Comparison of ENCODE assay signal across 27 cellular contexts in the genomic region with DNA sequence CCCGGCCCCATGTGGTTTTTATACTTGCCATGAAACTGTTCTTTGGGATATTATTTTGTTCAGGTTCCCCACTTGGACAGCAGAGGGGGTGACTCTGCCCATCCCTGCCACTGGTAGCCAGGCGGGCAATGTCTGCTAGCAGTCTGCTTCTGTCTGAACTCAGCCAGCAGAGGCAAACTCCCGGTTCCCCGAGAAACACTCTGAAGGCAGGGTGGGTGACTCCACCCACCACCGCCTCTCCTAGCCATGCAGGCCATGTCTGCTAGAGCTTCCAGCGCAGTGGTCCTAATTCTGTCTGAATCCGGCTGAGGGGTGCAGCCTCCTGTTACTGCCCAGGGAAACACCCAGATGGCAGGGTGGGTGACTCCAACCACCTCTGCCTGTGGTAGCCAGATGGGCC. TPM values are rescaled to one million over a fixed set of nuclear protein-coding genes. Genes with fewer than 3 reads are reported as not detected.
A peak's percentile ranks its signal among the peaks of the same experiment; 100 is the strongest.
DNase-seq lines count a peak whose midpoint lies in the region; ATAC-seq and TF ChIP-seq lines count a peak whose summit lies in the region.
"Had no signal": no experiment of that assay in that cellular context is flagged by ENCODE, and none has a peak within 500 bp of the region (broad histone marks: within the 10 kb centered on the region; RNA-seq: fewer than 3 reads in every experiment).

No MANE protein-coding gene starts in this region.

- no peak overlapping the region for H2AFZ ChIP-seq in H9 (ENCODE audit: low read length)
- H2AFZ ChIP-seq: GM23248 had no signal

- no peaks in the 10 kb centered on the region for H4K20me1 ChIP-seq in H9 (ENCODE audit: control insufficient read depth, insufficient read depth, insufficient read length)

- no peaks in the 10 kb centered on the region for H3K79me1 ChIP-seq in H9 (ENCODE audit: insufficient read depth, low read depth, low read length, poor library complexity, severe bottlenecking)

- no peak overlapping the region for H3K9ac ChIP-seq in H9 (ENCODE audit: extremely low read depth, insufficient read length, low read length)
- H3K9ac ChIP-seq: GM23248, KMS-11 had no signal

- H3K14ac ChIP-seq in H9 (ENCODE audit: insufficient read depth, low read length): no peak overlapping the region

- no peak overlapping the region for H2BK20ac ChIP-seq in H9 (ENCODE audit: low read depth, low read length, poor library complexity, severe bottlenecking)

- H3K79me2 ChIP-seq in H9 (ENCODE audit: insufficient read depth, low read length): no peaks in the 10 kb centered on the region

- H3K36me3 Mint-ChIP-seq in H9 (ENCODE audit: insufficient read depth in 1 of 3, low read depth in 3 of 3) (no peaks in the 10 kb centered on the region), WTC11 (no peaks in the 10 kb centered on the region)

- no peak overlapping the region for H3K4ac ChIP-seq in H9 (ENCODE audit: low read depth, low read length)

- no peak for TF ChIP-seq CTCF in H9 (conservative IDR thresholded peaks at IDR 0.05)
- no peak for TF ChIP-seq CTCF in WTC11 (IDR thresholded peaks at IDR 0.05)

- no peak overlapping the region for H4K8ac ChIP-seq in H9 (replicated peaks; ENCODE audit: insufficient read length, low read depth, low read length)

- no peaks in the 10 kb centered on the region for H3K27me3 ChIP-seq in H9 (ENCODE audit: insufficient read depth, low read length)
- H3K27me3 ChIP-seq: SJCRH30 had no signal

- no peak overlapping the region for H3K4me2 ChIP-seq in H9 (ENCODE audit: insufficient read depth, insufficient read length, low read length)
- H3K4me2 ChIP-seq: KMS-11 had no signal

- no peak overlapping the region for H3K23ac ChIP-seq in H9 (ENCODE audit: insufficient read length, low read depth, low read length)

- H3K4me3 Mint-ChIP-seq in H9 (no peak overlapping the region), WTC11 (no peak overlapping the region)
- H3K4me3 Mint-ChIP-seq: B cell; CD8-positive, alpha-beta T cell; IgD-negative memory B cell had no signal

- H3K23me2 ChIP-seq in H9 (ENCODE audit: insufficient read length, low read depth, low read length, poor library complexity, severe bottlenecking): no peaks in the 10 kb centered on the region

- no peak overlapping the region for H2BK120ac ChIP-seq in H9 (ENCODE audit: low read depth, low read length, poor library complexity, severe bottlenecking)

- CTCF ChIA-PET in WTC11 (lab: Charles Lee): no interaction called here

- no peak overlapping the region for H2BK12ac ChIP-seq in H9 (ENCODE audit: insufficient read length, low read depth, low read length)

- POLR2A ChIA-PET in WTC11 (lab: Charles Lee): no interaction called here

- H2BK15ac ChIP-seq in H9 (ENCODE audit: low read depth, low read length): no peak overlapping the region

- peaks cover 5% of the 10 kb centered on the region for H3K27me3 Mint-ChIP-seq in H9 (ENCODE audit: low read depth)
- H3K27me3 Mint-ChIP-seq in WTC11 (ENCODE audit: low read depth): peaks cover 3% of the 10 kb centered on the region; the same call in 1 of the 2 replicates
- H3K27me3 Mint-ChIP-seq: B cell, IgD-negative memory B cell had no signal

- DNase-seq in AG20443 (ENCODE audit: low spot score) (peak; percentile 3), H9 (peak; percentile 65), WTC11 (ENCODE audit: low spot score) (no peak), islet precursor cell (peak; percentile 54), A172 (ENCODE audit: low spot score) (no peak), NAMALWA (ENCODE audit: low spot score) (no peak), globus pallidus (ENCODE audit: low spot score) (no peak)
- DNase-seq: Caco-2; CD8-positive, alpha-beta T cell; DMS79 treated with DMSO at 0.1 percent for 48 hours; GF-D8; GM23248; NCI-H1105; NCI-H1436 treated with DMSO at 0.1 percent for 48 hours; NCI-H187 treated with DMSO at 0.1 percent for 48 hours; NCI-H2171 treated with DMSO at 0.1 percent for 48 hours; NCI-H345; NCI-H510A treated with DMSO at 0.1 percent for 48 hours; SJCRH30 had no signal

- H2AK5ac ChIP-seq in H9 (ENCODE audit: insufficient read length, low read length): no peak overlapping the region

- no peaks in the 10 kb centered on the region for H3K4me1 ChIP-seq in H9 (ENCODE audit: insufficient read depth, low read length)
- H3K4me1 ChIP-seq: Caco-2, HAP-1, SJCRH30 had no signal

- H2BK5ac ChIP-seq in H9 (ENCODE audit: insufficient read length, low read length): no peak overlapping the region

- H3K9me3 Mint-ChIP-seq in H9 (no peaks in the 10 kb centered on the region), WTC11 (no peaks in the 10 kb centered on the region)
- H3K9me3 Mint-ChIP-seq: IgD-negative memory B cell had no signal

- no peaks in the 10 kb centered on the region for H3K9me3 ChIP-seq in H9 (ENCODE audit: control insufficient read depth, low read depth, low read length)
- H3K9me3 ChIP-seq: Caco-2, HAP-1, SJCRH30 had no signal

- no peak overlapping the region for H3K27ac ChIP-seq in H9 (ENCODE audit: insufficient read length, low read depth, low read length)
- H3K27ac ChIP-seq: C4-2B, GM23248, KMS-11, SJCRH30 had no signal

- WGBS in H9 (ENCODE audit: extremely low coverage, insufficient read length, low lambda C conversion rate): no CpG with 5 or more reads among the region's 7 CpGs

- no peak overlapping the region for H3T11ph ChIP-seq in H9 (ENCODE audit: low read length)

- H3K27ac Mint-ChIP-seq in H9: no peak overlapping the region
- no peak overlapping the region for H3K27ac Mint-ChIP-seq in WTC11
- H3K27ac Mint-ChIP-seq: B cell, IgD-negative memory B cell had no signal

- H3K56ac ChIP-seq in H9 (ENCODE audit: insufficient read length, low read depth, low read length): no peak overlapping the region

- H3K4me1 Mint-ChIP-seq in H9 (no peaks in the 10 kb centered on the region), WTC11 (no peaks in the 10 kb centered on the region)
- H3K4me1 Mint-ChIP-seq: B cell had no signal

- H4K5ac ChIP-seq in H9 (ENCODE audit: insufficient read length, low read depth, low read length): no peak overlapping the region

- peak; percentile 71 for ATAC-seq in WTC11
- no peak for ATAC-seq in GM19351 (IDR thresholded peaks at IDR 0.05; ENCODE audit: unreplicated experiment)
- ATAC-seq: CD8-positive, alpha-beta T cell; Right ventricle myocardium inferior; SK-N-SH treated with all-trans-retinoic acid at 6 μM for 48 hours had no signal

- no peak overlapping the region for H4K91ac ChIP-seq in H9 (ENCODE audit: insufficient read length, low read depth, low read length)

- H3K18ac ChIP-seq in H9 (ENCODE audit: insufficient read length, low read depth, low read length): no peak overlapping the region

TF ChIP-seq in WTC11, 78 proteins besides CTCF, POLR2A, EP300 and RAD21:
- TF ChIP-seq, protein P1, sequence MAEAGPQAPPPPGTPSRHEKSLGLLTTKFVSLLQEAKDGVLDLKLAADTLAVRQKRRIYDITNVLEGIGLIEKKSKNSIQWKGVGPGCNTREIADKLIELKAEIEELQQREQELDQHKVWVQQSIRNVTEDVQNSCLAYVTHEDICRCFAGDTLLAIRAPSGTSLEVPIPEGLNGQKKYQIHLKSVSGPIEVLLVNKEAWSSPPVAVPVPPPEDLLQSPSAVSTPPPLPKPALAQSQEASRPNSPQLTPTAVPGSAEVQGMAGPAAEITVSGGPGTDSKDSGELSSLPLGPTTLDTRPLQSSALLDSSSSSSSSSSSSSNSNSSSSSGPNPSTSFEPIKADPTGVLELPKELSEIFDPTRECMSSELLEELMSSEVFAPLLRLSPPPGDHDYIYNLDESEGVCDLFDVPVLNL (CRISPR knock-in tag; IDR thresholded peaks at IDR 0.05; ENCODE audit: borderline replicate concordance, low read depth): no peak
- TF ChIP-seq, protein P2, sequence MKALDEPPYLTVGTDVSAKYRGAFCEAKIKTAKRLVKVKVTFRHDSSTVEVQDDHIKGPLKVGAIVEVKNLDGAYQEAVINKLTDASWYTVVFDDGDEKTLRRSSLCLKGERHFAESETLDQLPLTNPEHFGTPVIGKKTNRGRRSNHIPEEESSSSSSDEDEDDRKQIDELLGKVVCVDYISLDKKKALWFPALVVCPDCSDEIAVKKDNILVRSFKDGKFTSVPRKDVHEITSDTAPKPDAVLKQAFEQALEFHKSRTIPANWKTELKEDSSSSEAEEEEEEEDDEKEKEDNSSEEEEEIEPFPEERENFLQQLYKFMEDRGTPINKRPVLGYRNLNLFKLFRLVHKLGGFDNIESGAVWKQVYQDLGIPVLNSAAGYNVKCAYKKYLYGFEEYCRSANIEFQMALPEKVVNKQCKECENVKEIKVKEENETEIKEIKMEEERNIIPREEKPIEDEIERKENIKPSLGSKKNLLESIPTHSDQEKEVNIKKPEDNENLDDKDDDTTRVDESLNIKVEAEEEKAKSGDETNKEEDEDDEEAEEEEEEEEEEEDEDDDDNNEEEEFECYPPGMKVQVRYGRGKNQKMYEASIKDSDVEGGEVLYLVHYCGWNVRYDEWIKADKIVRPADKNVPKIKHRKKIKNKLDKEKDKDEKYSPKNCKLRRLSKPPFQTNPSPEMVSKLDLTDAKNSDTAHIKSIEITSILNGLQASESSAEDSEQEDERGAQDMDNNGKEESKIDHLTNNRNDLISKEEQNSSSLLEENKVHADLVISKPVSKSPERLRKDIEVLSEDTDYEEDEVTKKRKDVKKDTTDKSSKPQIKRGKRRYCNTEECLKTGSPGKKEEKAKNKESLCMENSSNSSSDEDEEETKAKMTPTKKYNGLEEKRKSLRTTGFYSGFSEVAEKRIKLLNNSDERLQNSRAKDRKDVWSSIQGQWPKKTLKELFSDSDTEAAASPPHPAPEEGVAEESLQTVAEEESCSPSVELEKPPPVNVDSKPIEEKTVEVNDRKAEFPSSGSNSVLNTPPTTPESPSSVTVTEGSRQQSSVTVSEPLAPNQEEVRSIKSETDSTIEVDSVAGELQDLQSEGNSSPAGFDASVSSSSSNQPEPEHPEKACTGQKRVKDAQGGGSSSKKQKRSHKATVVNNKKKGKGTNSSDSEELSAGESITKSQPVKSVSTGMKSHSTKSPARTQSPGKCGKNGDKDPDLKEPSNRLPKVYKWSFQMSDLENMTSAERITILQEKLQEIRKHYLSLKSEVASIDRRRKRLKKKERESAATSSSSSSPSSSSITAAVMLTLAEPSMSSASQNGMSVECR (CRISPR knock-in tag; IDR thresholded peaks at IDR 0.05; ENCODE audit: borderline replicate concordance): no peak
- TF ChIP-seq SOX15 (CRISPR knock-in tag; IDR thresholded peaks at IDR 0.05) (no peak), ZNF396 (CRISPR knock-in tag; IDR thresholded peaks at IDR 0.05; ENCODE audit: borderline replicate concordance) (no peak), OVOL2 (CRISPR knock-in tag; IDR thresholded peaks at IDR 0.05; ENCODE audit: borderline replicate concordance) (no peak)
- TF ChIP-seq, protein P3, sequence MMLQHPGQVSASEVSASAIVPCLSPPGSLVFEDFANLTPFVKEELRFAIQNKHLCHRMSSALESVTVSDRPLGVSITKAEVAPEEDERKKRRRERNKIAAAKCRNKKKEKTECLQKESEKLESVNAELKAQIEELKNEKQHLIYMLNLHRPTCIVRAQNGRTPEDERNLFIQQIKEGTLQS (CRISPR knock-in tag; conservative IDR thresholded peaks at IDR 0.05): no peak

RNA-seq across cellular contexts. Expression of a gene that starts 22.6 kb away (rescaled TPM):
- total RNA-seq in H9 (2021) (11.0 and 12.1 TPM in 2 replicates), WTC11 (2021) (16.6 to 17.9 TPM (median 17.6 TPM) in 3 replicates)
- 40.7 and 45.2 TPM in 2 replicates for total RNA-seq in A172 (2014; rRNA removed; shearing (Covaris generic))

Comparison
In these comparisons a context has a peak if more than half of its experiments do, and no peak if none do; other contexts are left out.
1. DNase-seq: peak in AG20443 (single experiment), H9 (single experiment) and islet precursor cell (single experiment); none in WTC11 (single experiment), A172 (single experiment), NAMALWA (single experiment) and globus pallidus (single experiment).